Comparison of ENCODE assay signal across 8 cellular contexts in the genomic region with DNA sequence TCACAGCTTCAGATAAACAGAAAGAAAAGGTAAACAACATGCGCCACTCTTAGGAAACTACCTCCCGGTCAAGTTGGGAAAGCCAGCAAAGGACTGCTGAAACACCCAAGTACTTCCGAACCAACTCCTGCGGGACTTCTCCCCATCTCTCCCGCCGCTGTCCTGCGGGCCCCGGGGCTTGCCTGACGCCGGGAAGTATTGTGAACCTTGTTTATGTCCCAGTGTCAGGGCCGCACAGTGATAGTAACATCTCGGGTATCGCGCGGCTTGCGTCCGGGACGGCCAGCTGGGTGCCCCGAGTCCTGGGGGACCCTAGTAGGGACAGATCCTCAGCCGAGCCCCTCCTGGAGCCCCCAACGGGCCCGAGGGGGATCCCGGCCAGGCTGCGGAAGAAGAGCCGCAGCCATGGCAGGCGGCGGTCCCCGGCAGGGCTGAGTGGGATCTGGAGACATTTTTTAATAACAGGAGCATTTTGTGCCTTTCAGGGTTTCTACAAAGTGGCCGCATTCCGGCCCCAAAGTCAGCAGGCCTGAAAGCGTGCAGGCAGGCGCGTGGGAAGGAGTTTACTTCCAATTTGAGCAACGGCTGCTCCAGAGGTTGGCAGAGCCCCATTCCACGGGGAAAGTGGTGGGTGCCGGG. TPM values are rescaled to one million over a fixed set of nuclear protein-coding genes. Genes with fewer than 3 reads are reported as not detected.
A peak's percentile ranks its signal among the peaks of the same experiment; 100 is the strongest.
DNase-seq lines count a peak whose midpoint lies in the region; ATAC-seq and TF ChIP-seq lines count a peak whose summit lies in the region.

No MANE protein-coding gene starts in this region.

- peak overlapping the region; percentile 89 for H3K4ac ChIP-seq in trophoblast cell (ENCODE audit: low read depth, low read length)

- H2AFZ ChIP-seq in trophoblast cell (ENCODE audit: insufficient read depth, low read length, poor library complexity): peak overlapping the region; percentile 87

- H3K36me3 ChIP-seq in cardiac muscle cell (peaks cover 5% of the 10 kb centered on the region), trophoblast cell (ENCODE audit: control insufficient read depth in 1 of 2, insufficient read depth in 2 of 2, low read length in 2 of 2) (peaks cover 2 to 7% of the 10 kb centered on the region in 2 experiments)

- peak overlapping the region; percentile 94 for H4K8ac ChIP-seq in trophoblast cell (ENCODE audit: low read depth, low read length)

- H2BK5ac ChIP-seq in trophoblast cell (ENCODE audit: low read depth, low read length, poor library complexity): peak overlapping the region; percentile 74

- peak overlapping the region; percentile 91 for H3K14ac ChIP-seq in trophoblast cell (ENCODE audit: low read length)

- H3K9me3 Mint-ChIP-seq in activated naive CD8-positive, alpha-beta T cell (ENCODE audit: low read depth): no peaks in the 10 kb centered on the region

- WGBS in trophoblast cell (ENCODE audit: extremely low coverage, insufficient coverage, insufficient read length): no CpG with 5 or more reads among the region's 36 CpGs

- H3K79me1 ChIP-seq in trophoblast cell (ENCODE audit: low read length): peaks cover 10% of the 10 kb centered on the region

- H3K27ac Mint-ChIP-seq in activated naive CD8-positive, alpha-beta T cell: peak overlapping the region; percentile 96

- peak overlapping the region; percentile 77 for H2BK120ac ChIP-seq in trophoblast cell (ENCODE audit: insufficient read depth, low read length, poor library complexity)

- peak overlapping the region; percentile 97 for H3K27ac ChIP-seq in cardiac muscle cell
- H3K27ac ChIP-seq in trophoblast cell (ENCODE audit: low read depth, low read length): peak overlapping the region; percentile 77

- no peak overlapping the region for H3K23ac ChIP-seq in trophoblast cell (ENCODE audit: low read length)

- H2BK12ac ChIP-seq in trophoblast cell (ENCODE audit: low read length): no peak overlapping the region

- peak overlapping the region; percentile 77 for H3K4me2 ChIP-seq in trophoblast cell (ENCODE audit: low read length)

- TF ChIP-seq CTCF in cardiac muscle cell (IDR thresholded peaks at IDR 0.05; ENCODE audit: low read depth, low read length): no peak

- H4K12ac ChIP-seq in trophoblast cell (ENCODE audit: low read depth, low read length): peak overlapping the region; percentile 89

- peaks cover 35% of the 10 kb centered on the region for H3K4me1 Mint-ChIP-seq in activated naive CD8-positive, alpha-beta T cell (ENCODE audit: low read depth)

- peak overlapping the region; percentile 36 for H3K18ac ChIP-seq in trophoblast cell (ENCODE audit: low read length)

- H3K9ac ChIP-seq in trophoblast cell (ENCODE audit: low read length): peak overlapping the region; percentile 95

- H3K4me3 Mint-ChIP-seq in activated naive CD8-positive, alpha-beta T cell: peak overlapping the region; percentile 97

- H2AK5ac ChIP-seq in trophoblast cell (ENCODE audit: low read length): no peak overlapping the region

- peak; percentile 35 for ATAC-seq in HG03159 (IDR thresholded peaks at IDR 0.05; ENCODE audit: unreplicated experiment)

- no peaks in the 10 kb centered on the region for H3K27me3 Mint-ChIP-seq in activated naive CD8-positive, alpha-beta T cell

- H3K36me3 Mint-ChIP-seq in activated naive CD8-positive, alpha-beta T cell: peaks cover 2% of the 10 kb centered on the region

- H3K9me3 ChIP-seq in cardiac muscle cell (ENCODE audit: low read depth): no peaks in the 10 kb centered on the region
- H3K9me3 ChIP-seq in trophoblast cell (ENCODE audit: insufficient read depth, low read depth, low read length): no peaks in the 10 kb centered on the region

- H3K4me1 ChIP-seq in cardiac muscle cell (ENCODE audit: low read depth) (peaks cover 9% of the 10 kb centered on the region), trophoblast cell (ENCODE audit: control insufficient read depth in 1 of 2, insufficient read depth in 2 of 2, low read length in 2 of 2) (no peaks in the 10 kb centered on the region)

- H4K91ac ChIP-seq in trophoblast cell (ENCODE audit: low read depth, low read length): peak overlapping the region; percentile 80

- H3K27me3 ChIP-seq in cardiac muscle cell (no peaks in the 10 kb centered on the region), trophoblast cell (ENCODE audit: insufficient read depth, low read length) (no peaks in the 10 kb centered on the region)

- DNase-seq in activated gamma-delta T cell treated with Interleukin-2 at 50 U/mL for 16 hours (peak; percentile 24), activated gamma-delta T cell (lab: John Stamatoyannopoulos, UW) (no peak), RKO (ENCODE audit: low spot score) (peak; percentile 68), cardiac muscle cell (ENCODE audit: low read depth in 1 of 2, low spot score in 1 of 2) (peak; percentile 55 to 72), trophoblast cell (peak; percentile 66 to 67), NCI-H774 (lab: John Stamatoyannopoulos, UW) (no peak)

- peak overlapping the region; percentile 75 for H3K4me3 ChIP-seq in cardiac muscle cell
- peak overlapping the region; percentile 92 for H3K4me3 ChIP-seq in trophoblast cell (ENCODE audit: low read depth, low read length)

- peaks cover 13% of the 10 kb centered on the region for H3K79me2 ChIP-seq in trophoblast cell (ENCODE audit: control insufficient read depth, insufficient read depth, low read length, poor library complexity)

RNA-seq across cellular contexts. Expression of gene CLPX, which starts 0.7 kb away (rescaled TPM):
- total RNA-seq in cardiac muscle cell: 37.5 and 55.2 TPM in 2 replicates
- 31.2 and 34.9 TPM in 2 replicates for polyA plus RNA-seq in cardiac muscle cell
- 25.3 and 28.1 TPM in 2 replicates for polyA plus RNA-seq in trophoblast cell (2013)

RNA-seq across cellular contexts. Expression of gene CILP, which starts 26.8 kb away (rescaled TPM):
- total RNA-seq in cardiac muscle cell: 0.32 and 1.0 TPM in 2 replicates
- polyA plus RNA-seq in cardiac muscle cell: 0.29 and 0.50 TPM in 2 replicates
- polyA plus RNA-seq in trophoblast cell (2013): 0.03 TPM in 2 replicates

RNA-seq across cellular contexts. Expression of gene PDCD7, which starts 50.8 kb away (rescaled TPM):
- total RNA-seq in cardiac muscle cell: 21.5 and 35.5 TPM in 2 replicates
- polyA plus RNA-seq in cardiac muscle cell: 18.7 and 28.4 TPM in 2 replicates
- polyA plus RNA-seq in trophoblast cell (2013): 13.1 and 13.4 TPM in 2 replicates

Comparison
In these comparisons a context has a peak if more than half of its experiments do, and no peak if none do; other contexts are left out.
1. DNase-seq: peak in activated gamma-delta T cell treated with Interleukin-2 at 50 U/mL for 16 hours (single experiment), RKO (single experiment), cardiac muscle cell (2 of 2) and trophoblast cell (2 of 2); none in activated gamma-delta T cell (single experiment) and NCI-H774 (single experiment).